ENCODE assay signal across 29 cellular contexts in the genomic region with DNA sequence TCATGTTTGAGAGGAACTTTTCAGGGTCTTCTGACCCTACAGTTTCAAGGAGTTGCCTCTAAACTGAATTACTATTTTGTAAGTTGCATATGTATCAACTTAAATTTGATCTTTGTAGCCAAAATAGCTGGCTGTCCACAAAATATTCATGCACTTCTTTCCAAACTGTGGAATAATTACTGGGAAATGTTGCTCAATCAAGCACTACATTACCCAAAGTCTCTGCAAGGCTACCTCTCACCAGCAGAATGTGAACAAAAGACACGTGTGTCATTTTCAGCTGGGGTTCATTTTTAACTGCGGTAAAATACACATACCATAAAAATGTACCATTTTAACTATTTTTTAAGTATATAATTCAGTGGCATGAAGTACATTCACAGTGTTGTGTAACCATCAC.
"Had no signal": no experiment of that assay in that cellular context is flagged by ENCODE, and none has a peak within 500 bp of the region (broad histone marks: within the 10 kb centered on the region; RNA-seq: fewer than 3 reads in every experiment).

No MANE protein-coding gene starts in this region.

- H3K27me3 Mint-ChIP-seq: activated CD4-positive, alpha-beta memory T cell treated with anti-CD3 and anti-CD28 coated beads for 36 hours; activated CD4-positive, alpha-beta T cell treated with anti-CD3 and anti-CD28 coated beads for 36 hours; activated CD4-positive, alpha-beta T cell treated with anti-CD3 and anti-CD28 coated beads, Interleukin-2, amount 10 ng/mL, durations not matched to agents 24 days and 14 days; activated CD8-positive, alpha-beta memory T cell treated with anti-CD3 and anti-CD28 coated beads, Interleukin-2, amount 10 ng/mL, durations not matched to agents 7 days and 5 days; activated naive CD4-positive, alpha-beta T cell treated with anti-CD3 and anti-CD28 coated beads, Interleukin-2, amount 10 ng/mL, durations not matched to agents 7 days and 5 days; activated naive CD8-positive, alpha-beta T cell treated with anti-CD3 and anti-CD28 coated beads, Interleukin-2, amount 10 ng/mL, durations not matched to agents 7 days and 5 days had no signal

- H3K27me3 ChIP-seq: body of pancreas, cardiac muscle cell, colonic mucosa, esophagus squamous epithelium, gastroesophageal sphincter, heart right ventricle had no signal

- H3K4me3 ChIP-seq: body of pancreas, cardiac muscle cell, colonic mucosa, esophagus squamous epithelium, gastroesophageal sphincter, heart right ventricle had no signal

- H3K4me3 Mint-ChIP-seq: activated CD4-positive, alpha-beta memory T cell treated with anti-CD3 and anti-CD28 coated beads for 36 hours; activated CD4-positive, alpha-beta T cell treated with anti-CD3 and anti-CD28 coated beads for 36 hours; activated CD4-positive, alpha-beta T cell treated with anti-CD3 and anti-CD28 coated beads, Interleukin-2, amount 10 ng/mL, durations not matched to agents 24 days and 14 days; activated CD8-positive, alpha-beta memory T cell treated with anti-CD3 and anti-CD28 coated beads, Interleukin-2, amount 10 ng/mL, durations not matched to agents 7 days and 5 days; activated CD8-positive, alpha-beta T cell treated with anti-CD3 and anti-CD28 coated beads, Interleukin-2, amount 10 ng/mL, durations not matched to agents 7 days and 5 days; activated naive CD4-positive, alpha-beta T cell treated with anti-CD3 and anti-CD28 coated beads, Interleukin-2, amount 10 ng/mL, durations not matched to agents 7 days and 5 days; activated naive CD8-positive, alpha-beta T cell treated with anti-CD3 and anti-CD28 coated beads, Interleukin-2, amount 10 ng/mL, durations not matched to agents 7 days and 5 days had no signal

- H3K4me1 ChIP-seq: colonic mucosa, esophagus squamous epithelium, gastroesophageal sphincter had no signal

- H3K4me1 Mint-ChIP-seq: activated CD4-positive, alpha-beta T cell treated with anti-CD3 and anti-CD28 coated beads for 36 hours had no signal

- ATAC-seq: activated CD4-positive, alpha-beta T cell treated with anti-CD3 and anti-CD28 coated beads for 36 hours; activated CD8-positive, alpha-beta memory T cell treated with anti-CD3 and anti-CD28 coated beads, Interleukin-2, amount 10 ng/mL, durations not matched to agents 7 days and 5 days; activated CD8-positive, alpha-beta T cell treated with anti-CD3 and anti-CD28 coated beads, Interleukin-2, amount 10 ng/mL, durations not matched to agents 7 days and 5 days; activated naive CD4-positive, alpha-beta T cell treated with anti-CD3 and anti-CD28 coated beads, Interleukin-2, amount 50 U/mL, for 72 hours; body of pancreas; gastroesophageal sphincter; heart right ventricle had no signal

- DNase-seq: activated CD4-positive, alpha-beta memory T cell treated with anti-CD3 and anti-CD28 coated beads for 36 hours; activated CD4-positive, alpha-beta T cell treated with anti-CD3 and anti-CD28 coated beads for 36 hours; activated CD4-positive, alpha-beta T cell treated with anti-CD3 and anti-CD28 coated beads, Interleukin-2, amount 10 ng/mL, durations not matched to agents 24 days and 14 days; activated CD4-positive, CD25-positive, alpha-beta regulatory T cell; activated CD4-positive, CD25-positive, alpha-beta regulatory T cell treated with anti-CD3 and anti-CD28 coated beads, Interleukin-2, amount 50 U/mL, for 72 hours; activated CD8-positive, alpha-beta memory T cell treated with anti-CD3 and anti-CD28 coated beads, Interleukin-2, amount 10 ng/mL, durations not matched to agents 7 days and 5 days; activated CD8-positive, alpha-beta memory T cell treated with anti-CD3 and anti-CD28 coated beads, Interleukin-2, amount 50 U/mL, for 4 hours; activated CD8-positive, alpha-beta T cell treated with anti-CD3 and anti-CD28 coated beads, Interleukin-2, amount 10 ng/mL, durations not matched to agents 7 days and 5 days; activated gamma-delta T cell; activated naive CD4-positive, alpha-beta T cell; activated naive CD4-positive, alpha-beta T cell treated with anti-CD3 and anti-CD28 coated beads, Interleukin-2, amount 10 ng/mL, durations not matched to agents 7 days and 5 days; activated naive CD8-positive, alpha-beta T cell treated with anti-CD3 and anti-CD28 coated beads, Interleukin-2, amount 10 ng/mL, durations not matched to agents 7 days and 5 days; activated T-cell treated with anti-CD3 and anti-CD28 coated beads, Interleukin-2, amount 50 U/mL, for 1 hour; activated T-cell treated with anti-CD3 and anti-CD28 coated beads, Interleukin-2, amount 50 U/mL, for 48 hours; amygdala; aorta; body of pancreas; central memory CD4-positive, alpha-beta T cell; cerebellar nuclear complex; colonic mucosa; effector CD8-positive, alpha-beta T cell; esophagus squamous epithelium; foreskin melanocyte; heart right ventricle; T-helper 2 cell had no signal

- H3K36me3 Mint-ChIP-seq: activated naive CD4-positive, alpha-beta T cell treated with anti-CD3 and anti-CD28 coated beads, Interleukin-2, amount 10 ng/mL, durations not matched to agents 7 days and 5 days had no signal

- H3K36me3 ChIP-seq: cardiac muscle cell, colonic mucosa, esophagus squamous epithelium, gastroesophageal sphincter, heart right ventricle had no signal

- H3K27ac ChIP-seq: body of pancreas, cardiac muscle cell, colonic mucosa, epithelial cell of prostate, esophagus squamous epithelium, gastroesophageal sphincter, heart right ventricle had no signal

- H3K27ac Mint-ChIP-seq: activated CD4-positive, alpha-beta memory T cell treated with anti-CD3 and anti-CD28 coated beads for 36 hours; activated CD4-positive, alpha-beta T cell treated with anti-CD3 and anti-CD28 coated beads for 36 hours; activated CD4-positive, alpha-beta T cell treated with anti-CD3 and anti-CD28 coated beads, Interleukin-2, amount 10 ng/mL, durations not matched to agents 24 days and 14 days; activated CD8-positive, alpha-beta memory T cell treated with anti-CD3 and anti-CD28 coated beads, Interleukin-2, amount 10 ng/mL, durations not matched to agents 7 days and 5 days; activated CD8-positive, alpha-beta T cell treated with anti-CD3 and anti-CD28 coated beads, Interleukin-2, amount 10 ng/mL, durations not matched to agents 7 days and 5 days; activated naive CD4-positive, alpha-beta T cell treated with anti-CD3 and anti-CD28 coated beads, Interleukin-2, amount 10 ng/mL, durations not matched to agents 7 days and 5 days; activated naive CD4-positive, alpha-beta T cell treated with anti-CD3 and anti-CD28 coated beads, Interleukin-2, amount 50 U/mL, for 72 hours; activated naive CD8-positive, alpha-beta T cell treated with anti-CD3 and anti-CD28 coated beads, Interleukin-2, amount 10 ng/mL, durations not matched to agents 7 days and 5 days had no signal

- H3K9me3 ChIP-seq: body of pancreas, colonic mucosa, esophagus squamous epithelium, gastroesophageal sphincter had no signal
